10 cellular contexts compared by ENCODE assay signal in genomic region chr21:41207401-41208388, GRCh38. TPM values are rescaled to one million over a fixed set of nuclear protein-coding genes. Genes with fewer than 3 reads are reported as not detected.
A peak's percentile ranks its signal among the peaks of the same experiment; 100 is the strongest.
DNase-seq lines count a peak whose midpoint lies in the region; ATAC-seq and TF ChIP-seq lines count a peak whose summit lies in the region.
"Had no signal": no experiment of that assay in that cellular context is flagged by ENCODE, and none has a peak within 500 bp of the region (broad histone marks: within the 10 kb centered on the region; RNA-seq: fewer than 3 reads in every experiment).

No MANE protein-coding gene starts in this region.

- no peak overlapping the region for H3K4me3 ChIP-seq in AG09309 (ENCODE audit: control insufficient read depth, low read depth, low read length)
- H3K4me3 ChIP-seq in esophagus (ENCODE audit: low read depth in 1 of 2, low read length in 2 of 2): no peak overlapping the region
- peak overlapping the region; percentile 14 to 18 for H3K4me3 ChIP-seq in muscle layer of duodenum (ENCODE audit: low read depth in 1 of 2, low read length in 2 of 2)

- ATAC-seq in HG02885 (IDR thresholded peaks at IDR 0.05; ENCODE audit: poor library complexity, unreplicated experiment): no peak

- H3K9me3 ChIP-seq in esophagus (ENCODE audit: control insufficient read depth in 2 of 2, insufficient read depth in 1 of 2, low read depth in 1 of 2, low read length in 1 of 2) (no peaks in the 10 kb centered on the region), muscle layer of duodenum (ENCODE audit: control insufficient read depth in 1 of 2, low read length in 2 of 2) (no peaks in the 10 kb centered on the region)

- WGBS in esophagus, 2 donors: 59 to 60% methylated on average over 17 of the region's 17 CpGs

- TF ChIP-seq CTCF in AG09309 (IDR thresholded peaks at IDR 0.05; ENCODE audit: control insufficient read depth, insufficient read depth, low read depth, low read length, missing control alignments): no peak

- H3K36me3 ChIP-seq in esophagus (ENCODE audit: control insufficient read depth in 2 of 2, insufficient read depth in 2 of 2, low read length in 1 of 2): no peaks in the 10 kb centered on the region
- H3K36me3 ChIP-seq in muscle layer of duodenum (ENCODE audit: control insufficient read depth in 1 of 2, insufficient read depth in 2 of 2, low read length in 2 of 2): peaks cover 0 to 6% of the 10 kb centered on the region in 2 donors

- H3K4me1 ChIP-seq in esophagus (ENCODE audit: control insufficient read depth in 2 of 2, insufficient read depth in 2 of 2, low read length in 1 of 2): peaks cover 4 to 16% of the 10 kb centered on the region in 2 donors
- H3K4me1 ChIP-seq in muscle layer of duodenum (ENCODE audit: control insufficient read depth in 1 of 2, insufficient read depth in 2 of 2, low read length in 2 of 2): no peaks in the 10 kb centered on the region

- peak overlapping the region; percentile 34 to 45 for H3K27ac ChIP-seq in esophagus (ENCODE audit: low read depth in 2 of 2, low read length in 1 of 2)
- peak overlapping the region; percentile 57 for H3K27ac ChIP-seq in muscle layer of duodenum (ENCODE audit: low read length)

- no peaks in the 10 kb centered on the region for H3K27me3 ChIP-seq in esophagus (ENCODE audit: control insufficient read depth in 1 of 2, insufficient read depth in 2 of 2, low read length in 2 of 2)
- H3K27me3 ChIP-seq in muscle layer of duodenum (ENCODE audit: low read depth, low read length): no peaks in the 10 kb centered on the region

- DNase-seq in AG09309 (ENCODE audit: low read depth) (peak; percentile 34), NCI-H2196 (lab: John Stamatoyannopoulos, UW; ENCODE audit: unreplicated experiment) (peak; percentile 34), occipital lobe (lab: John Stamatoyannopoulos, UW) (no peak)
- no peak for DNase-seq in stimulated activated CD4-positive, alpha-beta T cell treated with anti-CD3 and anti-CD28 coated beads, Interleukin-4, amount 100 ng/mL, for 24 hours
- DNase-seq in stimulated activated CD4-positive, alpha-beta T cell treated with anti-CD3 and anti-CD28 coated beads, Interleukin-4, amount 100 ng/mL, for 1 hour: no peak
- DNase-seq: GF-D8, T-helper 9 cell had no signal

RNA-seq across cellular contexts. Expression of gene BACE2, which starts 39.7 kb away (rescaled TPM):
- 10 to 100 TPM; 20.4 to 23.2 TPM for polyA plus RNA-seq in esophagus
- total RNA-seq in occipital lobe: 8.6 TPM

Comparison
In these comparisons a context has a peak if more than half of its experiments do, and no peak if none do; other contexts are left out.
1. DNase-seq: peak in AG09309 (single experiment) and NCI-H2196 (single experiment); none in occipital lobe (single experiment), stimulated activated CD4-positive, alpha-beta T cell treated with anti-CD3 and anti-CD28 coated beads, Interleukin-4, amount 100 ng/mL, for 24 hours (single experiment) and stimulated activated CD4-positive, alpha-beta T cell treated with anti-CD3 and anti-CD28 coated beads, Interleukin-4, amount 100 ng/mL, for 1 hour (single experiment).
2. H3K4me3 ChIP-seq: peak in muscle layer of duodenum (2 of 2); none in AG09309 (single experiment) and esophagus (0 of 2).